17 cellular contexts compared by ENCODE assay signal in the genomic region with DNA sequence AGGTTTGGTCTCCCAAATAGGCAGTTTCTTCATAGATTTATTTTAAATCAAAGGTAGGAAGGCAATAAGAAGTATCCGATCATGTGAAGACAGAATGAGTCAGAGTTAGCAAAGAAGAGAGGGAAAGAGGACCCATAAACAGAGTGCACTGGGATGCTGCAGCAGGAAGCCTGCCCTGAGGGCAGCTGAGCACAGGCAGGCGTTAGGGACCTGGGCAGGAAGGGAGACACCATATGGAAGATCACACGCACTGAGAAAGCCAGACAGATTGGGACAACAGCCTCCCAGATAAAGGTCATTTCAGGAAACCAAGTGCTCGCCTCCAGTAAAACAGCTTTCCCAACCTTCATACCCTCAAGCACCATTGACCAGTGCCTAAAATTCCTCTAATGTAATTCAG.
DNase-seq lines count a peak whose midpoint lies in the region; ATAC-seq, FAIRE-seq and TF ChIP-seq lines count a peak whose summit lies in the region.
"Had no signal": no experiment of that assay in that cellular context is flagged by ENCODE, and none has a peak within 500 bp of the region (broad histone marks: within the 10 kb centered on the region; RNA-seq: fewer than 3 reads in every experiment).

No MANE protein-coding gene starts in this region.

- H3K9me3 ChIP-seq in DND-41 (ENCODE audit: insufficient read depth, low read length, severe bottlenecking): no peaks in the 10 kb centered on the region
- H3K9me3 ChIP-seq in HCT116 (ENCODE audit: control insufficient read depth in 1 of 2, insufficient read depth in 1 of 2, low read depth in 1 of 2, low read length in 2 of 2): no peaks in the 10 kb centered on the region
- H3K9me3 ChIP-seq: prostate gland, spleen, tibial artery had no signal

- H3K27ac ChIP-seq in DND-41 (ENCODE audit: low read length) (peak overlapping the region; percentile 72; the same call in 1 of the 2 replicates), HCT116 (ENCODE audit: low read depth, low read length) (no peak overlapping the region)
- H3K27ac ChIP-seq: epithelial cell of prostate, prostate gland, spleen, tibial artery had no signal

- H3K4me3 ChIP-seq in DND-41 (ENCODE audit: low read depth in 1 of 2, low read length in 2 of 2) (no peak overlapping the region), HCT116 (replicated peaks in 1 of 2; ENCODE audit: low read depth in 1 of 2, low read length in 2 of 2) (no peak overlapping the region)
- H3K4me3 ChIP-seq: prostate gland, spleen, tibial artery had no signal

- H3K27ac Mint-ChIP-seq in WTC11: no peak overlapping the region
- peak overlapping the region; percentile 5 for H3K27ac Mint-ChIP-seq in neural crest cell (ENCODE audit: unreplicated experiment)
- H3K27ac Mint-ChIP-seq: memory B cell; natural killer cell treated with Interleukin-12 subunit alpha and Interleukin-12 subunit beta and Interleukin-15 and Interleukin-18, amount 100 ng/mL, for 72 hours had no signal

- CTCF ChIA-PET in HCT116 (lab: Charles Lee): interaction anchor here (1.4 kb wide), 1 partner anchor 527 kb away, joined by 3 read pairs; no protein-coding TSS in a partner anchor
- CTCF ChIA-PET in WTC11 (lab: Charles Lee): interaction anchor here (1.0 kb wide), 1 partner anchor 527 kb away, joined by 3 read pairs; no protein-coding TSS in a partner anchor

- FAIRE-seq in frontal cortex (lab: Jason Lieb, UNC): no peak
- FAIRE-seq: GM19239 had no signal

- no peak overlapping the region for H2AFZ ChIP-seq in DND-41 (ENCODE audit: low read depth, low read length)
- no peak overlapping the region for H2AFZ ChIP-seq in HCT116 (ENCODE audit: low read depth, low read length, poor library complexity, severe bottlenecking)

- TF ChIP-seq RAD21 in HCT116 (IDR thresholded peaks at IDR 0.05; ENCODE audit: low read depth): no peak

- H3K27me3 Mint-ChIP-seq in WTC11 (ENCODE audit: low read depth): no peaks in the 10 kb centered on the region
- H3K27me3 Mint-ChIP-seq in neural crest cell (ENCODE audit: low read depth): no peaks in the 10 kb centered on the region
- H3K27me3 Mint-ChIP-seq: memory B cell; natural killer cell treated with Interleukin-12 subunit alpha and Interleukin-12 subunit beta and Interleukin-15 and Interleukin-18, amount 100 ng/mL, for 72 hours had no signal

- TF ChIP-seq CTCF in DND-41 (IDR thresholded peaks at IDR 0.05; ENCODE audit: borderline replicate concordance, extremely low read depth, low read length, poor library complexity, severe bottlenecking): no peak
- TF ChIP-seq CTCF in HCT116 (IDR thresholded peaks at IDR 0.05 in 2 of 3, conservative IDR thresholded peaks at IDR 0.05 in 1 of 3; ENCODE audit: borderline replicate concordance in 1 of 3, insufficient read depth in 1 of 3, low read depth in 2 of 3, low read length in 2 of 3): no peak
- no peak for TF ChIP-seq CTCF in WTC11 (IDR thresholded peaks at IDR 0.05)
- no peak for TF ChIP-seq CTCF in neural crest cell (conservative IDR thresholded peaks at IDR 0.05)

- H3K4me3 Mint-ChIP-seq in WTC11: no peak overlapping the region
- no peak overlapping the region for H3K4me3 Mint-ChIP-seq in neural crest cell
- H3K4me3 Mint-ChIP-seq: memory B cell; natural killer cell treated with Interleukin-12 subunit alpha and Interleukin-12 subunit beta and Interleukin-15 and Interleukin-18, amount 100 ng/mL, for 72 hours had no signal

- H4K20me1 ChIP-seq in DND-41 (ENCODE audit: insufficient read depth, low read length) (no peaks in the 10 kb centered on the region), HCT116 (ENCODE audit: insufficient read depth) (no peaks in the 10 kb centered on the region)

- RAD21 ChIA-PET in HCT116 (lab: Charles Lee; ENCODE audit: low non-redundant PET in 1 of 2, low total read pairs in 2 of 2, uncharacterized antibody in 2 of 2, unreplicated experiment in 2 of 2): no interaction called here

- H3K27me3 ChIP-seq in DND-41 (ENCODE audit: insufficient read depth, low read length, poor library complexity): no peaks in the 10 kb centered on the region
- no peaks in the 10 kb centered on the region for H3K27me3 ChIP-seq in HCT116 (ENCODE audit: insufficient read depth, low read length)
- H3K27me3 ChIP-seq: spleen, tibial artery had no signal

- no peak overlapping the region for H3K9ac ChIP-seq in DND-41 (ENCODE audit: low read depth, low read length)
- no peak overlapping the region for H3K9ac ChIP-seq in HCT116 (ENCODE audit: low read length)

- no TSS peak for BruUV-seq in HCT116 (replicated peaks; lab: Mats Ljungman, UMichigan)

- H3K4me1 Mint-ChIP-seq in WTC11 (peaks cover 6% of the 10 kb centered on the region), neural crest cell (peaks cover 16% of the 10 kb centered on the region)
- H3K4me1 Mint-ChIP-seq: memory B cell had no signal

- intact Hi-C loops in HCT116 (cut with micrococcal nuclease): no loop called here

- no peak for DNase-seq in DND-41
- no peak for DNase-seq in HCT116 (ENCODE audit: low read depth, low spot score)
- DNase-seq in WTC11 (ENCODE audit: low spot score): no peak
- no peak for DNase-seq in neural crest cell (ENCODE audit: low read depth, low spot score)
- DNase-seq in frontal cortex (ENCODE audit: low spot score in 2 of 2): no peak
- DNase-seq: activated CD4-positive, alpha-beta T cell treated with anti-CD3 and anti-CD28 coated beads for 4 hours; activated CD8-positive, alpha-beta memory T cell treated with anti-CD3 and anti-CD28 coated beads, Interleukin-2, amount 50 U/mL, for 4 hours; cortex of kidney; spleen; tibial artery had no signal

- H3K36me3 ChIP-seq in DND-41 (ENCODE audit: insufficient read depth, low read length) (no peaks in the 10 kb centered on the region), HCT116 (ENCODE audit: control insufficient read depth in 1 of 2, insufficient read depth in 2 of 2, low read length in 2 of 2) (no peaks in the 10 kb centered on the region)
- H3K36me3 ChIP-seq: prostate gland, spleen, tibial artery had no signal

- POLR2A ChIA-PET in HCT116 (lab: Charles Lee) (no interaction called here), WTC11 (lab: Charles Lee) (no interaction called here)

- H3K36me3 Mint-ChIP-seq in WTC11 (no peaks in the 10 kb centered on the region), neural crest cell (ENCODE audit: low read depth) (no peaks in the 10 kb centered on the region)
- H3K36me3 Mint-ChIP-seq: memory B cell; natural killer cell treated with Interleukin-12 subunit alpha and Interleukin-12 subunit beta and Interleukin-15 and Interleukin-18, amount 100 ng/mL, for 72 hours had no signal

- H3K9me2 ChIP-seq in HCT116 (ENCODE audit: insufficient read depth): no peaks in the 10 kb centered on the region

- peak overlapping the region; percentile 32 for H3K4me2 ChIP-seq in DND-41 (ENCODE audit: insufficient read depth, low read length)
- no peak overlapping the region for H3K4me2 ChIP-seq in HCT116 (ENCODE audit: low read length)

- H3K9me3 Mint-ChIP-seq in WTC11: peaks cover 6% of the 10 kb centered on the region; the same call in 1 of the 2 replicates
- peaks cover 3% of the 10 kb centered on the region for H3K9me3 Mint-ChIP-seq in neural crest cell

- H3K4me1 ChIP-seq in DND-41 (ENCODE audit: insufficient read depth, low read length): peaks cover 23% of the 10 kb centered on the region
- H3K4me1 ChIP-seq in HCT116 (ENCODE audit: control insufficient read depth in 1 of 2, insufficient read depth in 2 of 2, low read length in 2 of 2): no peaks in the 10 kb centered on the region
- H3K4me1 ChIP-seq: prostate gland, spleen, tibial artery had no signal

- peak; percentile 33; the same call in 2 of the 3 replicates for ATAC-seq in DND-41 (ENCODE audit: insufficient read depth, low read depth)
- ATAC-seq in HCT116: peak; percentile 44; the same call in 1 of the 2 replicates
- peak; percentile 73 for ATAC-seq in WTC11
- no peak for ATAC-seq in GM19023 (IDR thresholded peaks at IDR 0.05; ENCODE audit: unreplicated experiment)
- ATAC-seq in HG03565 (IDR thresholded peaks at IDR 0.05; ENCODE audit: unreplicated experiment): no peak
- ATAC-seq: natural killer cell treated with Interleukin-12 subunit alpha and Interleukin-12 subunit beta and Interleukin-15 and Interleukin-18, amount 100 ng/mL, for 72 hours had no signal

- TF ChIP-seq POLR2A in HCT116 (IDR thresholded peaks at IDR 0.05; ENCODE audit: borderline replicate concordance, extremely low read depth, insufficient read depth, insufficient read length): no peak

- no peaks in the 10 kb centered on the region for H3K79me2 ChIP-seq in DND-41 (ENCODE audit: insufficient read depth, low read length)
- no peaks in the 10 kb centered on the region for H3K79me2 ChIP-seq in HCT116 (ENCODE audit: insufficient read depth, low read length)

TF ChIP-seq in HCT116, 20 proteins besides CTCF, POLR2A, EP300 and RAD21 (continues in another document):
- no peak for TF ChIP-seq SRF (IDR thresholded peaks at IDR 0.05; ENCODE audit: low read depth)
- TF ChIP-seq ELF1 (IDR thresholded peaks at IDR 0.05; ENCODE audit: borderline replicate concordance, low read depth): no peak
- TF ChIP-seq EZH2phosphoT487 (IDR thresholded peaks at IDR 0.05; ENCODE audit: borderline replicate concordance): no peak
- no peak for TF ChIP-seq YY1 (IDR thresholded peaks at IDR 0.05; ENCODE audit: extremely low read depth, insufficient replicate concordance, low read depth, low read length)
- no peak for TF ChIP-seq EZH2 (IDR thresholded peaks at IDR 0.05)
- TF ChIP-seq ATF3 (IDR thresholded peaks at IDR 0.05): no peak
- no peak for TF ChIP-seq POLR2AphosphoS5 (IDR thresholded peaks at IDR 0.05; ENCODE audit: low read depth, low read length)
- TF ChIP-seq CEBPB (IDR thresholded peaks at IDR 0.05; ENCODE audit: low read depth): no peak
- no peak for TF ChIP-seq CBX3 (IDR thresholded peaks at IDR 0.05; ENCODE audit: low read depth)

TF ChIP-seq in WTC11, 78 proteins besides CTCF, POLR2A, EP300 and RAD21:
- TF ChIP-seq ELF4 (CRISPR knock-in tag; IDR thresholded peaks at IDR 0.05; ENCODE audit: low read depth): no peak
- TF ChIP-seq ATF1 (CRISPR knock-in tag; IDR thresholded peaks at IDR 0.05): no peak
- TF ChIP-seq, protein P1, sequence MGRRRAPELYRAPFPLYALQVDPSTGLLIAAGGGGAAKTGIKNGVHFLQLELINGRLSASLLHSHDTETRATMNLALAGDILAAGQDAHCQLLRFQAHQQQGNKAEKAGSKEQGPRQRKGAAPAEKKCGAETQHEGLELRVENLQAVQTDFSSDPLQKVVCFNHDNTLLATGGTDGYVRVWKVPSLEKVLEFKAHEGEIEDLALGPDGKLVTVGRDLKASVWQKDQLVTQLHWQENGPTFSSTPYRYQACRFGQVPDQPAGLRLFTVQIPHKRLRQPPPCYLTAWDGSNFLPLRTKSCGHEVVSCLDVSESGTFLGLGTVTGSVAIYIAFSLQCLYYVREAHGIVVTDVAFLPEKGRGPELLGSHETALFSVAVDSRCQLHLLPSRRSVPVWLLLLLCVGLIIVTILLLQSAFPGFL (CRISPR knock-in tag; IDR thresholded peaks at IDR 0.05; ENCODE audit: borderline replicate concordance): no peak
- no peak for TF ChIP-seq JAZF1 (CRISPR knock-in tag; IDR thresholded peaks at IDR 0.05)
- TF ChIP-seq EMX1 (CRISPR knock-in tag; IDR thresholded peaks at IDR 0.05): no peak
- TF ChIP-seq NFE2L1 (CRISPR knock-in tag; IDR thresholded peaks at IDR 0.05): no peak

Comparison
In these comparisons a context has a peak if more than half of its experiments do, and no peak if none do; other contexts are left out.
1. ATAC-seq: peak in DND-41 (single experiment), HCT116 (single experiment) and WTC11 (single experiment); none in GM19023 (single experiment) and HG03565 (single experiment).